In the genomic region with DNA sequence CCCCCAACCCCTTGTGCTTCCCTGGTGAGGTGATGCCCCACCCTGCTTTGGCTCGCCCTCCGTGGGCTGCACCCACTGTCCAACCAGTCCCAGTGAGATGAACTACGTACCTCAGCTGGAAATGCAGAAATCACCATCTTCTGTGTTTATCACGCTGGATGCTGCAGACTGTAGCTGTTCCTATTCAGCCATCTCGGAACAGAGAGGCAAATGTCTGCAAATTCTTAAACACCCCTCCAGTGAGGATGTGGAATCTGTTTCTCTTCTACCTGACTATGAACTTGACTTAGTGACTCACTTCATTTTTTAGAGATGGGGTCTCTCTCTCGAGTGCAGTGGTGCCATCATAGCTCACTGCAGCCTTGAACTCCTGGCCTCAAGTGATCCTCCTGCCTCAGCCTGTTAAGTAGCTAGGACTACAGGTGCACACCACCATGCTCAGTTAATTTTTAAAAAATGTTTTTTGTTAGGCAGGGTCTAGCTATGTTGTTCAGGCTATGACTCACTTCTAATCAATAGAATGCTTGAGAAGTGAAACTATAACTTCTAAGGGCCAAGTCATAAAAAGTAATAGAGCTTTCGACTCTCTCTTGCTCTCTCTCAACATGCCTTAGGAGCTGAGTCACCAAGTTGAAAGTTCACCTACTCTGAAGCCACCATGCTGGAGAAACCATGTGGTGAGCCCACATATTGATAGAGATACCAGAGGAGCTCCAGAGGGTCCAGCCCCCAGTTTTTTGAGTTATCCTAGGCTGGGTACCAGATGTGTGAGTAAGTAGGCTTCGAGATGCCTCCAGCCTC, we compare ENCODE assay signal across 10 cellular contexts. TPM values are rescaled to one million over a fixed set of nuclear protein-coding genes. Genes with fewer than 3 reads are reported as not detected.
A peak's percentile ranks its signal among the peaks of the same experiment; 100 is the strongest.
DNase-seq lines count a peak whose midpoint lies in the region; ATAC-seq and TF ChIP-seq lines count a peak whose summit lies in the region.
"Had no signal": no experiment of that assay in that cellular context is flagged by ENCODE, and none has a peak within 500 bp of the region (broad histone marks: within the 10 kb centered on the region; RNA-seq: fewer than 3 reads in every experiment).

No MANE protein-coding gene starts in this region.

- no peaks in the 10 kb centered on the region for H3K27me3 ChIP-seq in uterus

- no peaks in the 10 kb centered on the region for H3K9me3 Mint-ChIP-seq in effector memory CD8-positive, alpha-beta T cell
- no peaks in the 10 kb centered on the region for H3K9me3 Mint-ChIP-seq in type B pancreatic cell

- H3K36me3 Mint-ChIP-seq in effector memory CD8-positive, alpha-beta T cell (ENCODE audit: insufficient read depth) = no peaks in the 10 kb centered on the region
- H3K36me3 Mint-ChIP-seq in type B pancreatic cell = no peaks in the 10 kb centered on the region

- no peak overlapping the region for H3K27ac ChIP-seq in uterus
- H3K27ac ChIP-seq: VCaP had no signal

- no peaks in the 10 kb centered on the region for H3K4me1 ChIP-seq in uterus

- no peaks in the 10 kb centered on the region for H3K36me3 ChIP-seq in uterus

- peak; percentile 79 for ATAC-seq in GM21529 (IDR thresholded peaks at IDR 0.05; ENCODE audit: unreplicated experiment)
- ATAC-seq in effector memory CD8-positive, alpha-beta T cell (replicated peaks) = peak; percentile 14
- ATAC-seq: left lobe of liver had no signal

- no peaks in the 10 kb centered on the region for H3K9me3 ChIP-seq in uterus

- no peaks in the 10 kb centered on the region for H3K27me3 Mint-ChIP-seq in effector memory CD8-positive, alpha-beta T cell
- H3K27me3 Mint-ChIP-seq in type B pancreatic cell = no peaks in the 10 kb centered on the region

- no peak for TF ChIP-seq CTCF in AG09309 (IDR thresholded peaks at IDR 0.05; ENCODE audit: control insufficient read depth, insufficient read depth, low read depth, low read length, missing control alignments)
- no peak for TF ChIP-seq CTCF in NB4 (IDR thresholded peaks at IDR 0.05; ENCODE audit: low read depth, low read length)
- TF ChIP-seq CTCF in uterus (IDR thresholded peaks at IDR 0.05) = no peak
- TF ChIP-seq CTCF in type B pancreatic cell (conservative IDR thresholded peaks at IDR 0.05) = no peak

- TF ChIP-seq POLR2A in NB4 (IDR thresholded peaks at IDR 0.05; ENCODE audit: extremely low read depth, insufficient read length) (no peak), uterus (IDR thresholded peaks at IDR 0.05) (no peak)

- H3K4me1 Mint-ChIP-seq in effector memory CD8-positive, alpha-beta T cell (ENCODE audit: low read depth in 2 of 2) = peaks cover 0 to 3% of the 10 kb centered on the region in 2 donors
- H3K4me1 Mint-ChIP-seq in type B pancreatic cell (ENCODE audit: unreplicated experiment) = no peaks in the 10 kb centered on the region

- intact Hi-C loops in uterus (cut with DNase I; ENCODE audit: low total_unique reads) = no loop called here

- DNase-seq in AG09309 (ENCODE audit: low read depth) (peak; percentile 50), NB4 (ENCODE audit: low read depth) (peak; percentile 9), DMS 273 treated with DMSO at 0.1 percent for 48 hours (lab: John Stamatoyannopoulos, UW) (no peak), SK-N-DZ (ENCODE audit: low spot score) (no peak), uterus (no peak), type B pancreatic cell (ENCODE audit: extremely low spot score, unreplicated experiment) (no peak)
- DNase-seq in effector memory CD8-positive, alpha-beta T cell = no peak

- no peak overlapping the region for H3K4me3 Mint-ChIP-seq in effector memory CD8-positive, alpha-beta T cell
- no peak overlapping the region for H3K4me3 Mint-ChIP-seq in type B pancreatic cell

- H3K27ac Mint-ChIP-seq in effector memory CD8-positive, alpha-beta T cell = peak overlapping the region in 1 of 2 donors; percentile 8
- H3K27ac Mint-ChIP-seq in type B pancreatic cell = no peak overlapping the region

- H3K4me3 ChIP-seq in AG09309 (ENCODE audit: control insufficient read depth, low read depth, low read length) = no peak overlapping the region
- H3K4me3 ChIP-seq in NB4 (ENCODE audit: low read depth, low read length) = no peak overlapping the region
- no peak overlapping the region for H3K4me3 ChIP-seq in uterus

RNA-seq across cellular contexts. Expression of gene PARP14, which starts 11.5 kb away (rescaled TPM):
- 0.12 and 0.20 TPM in 2 replicates for polyA plus RNA-seq in SK-N-DZ (2014; cell fraction: cytosol; rRNA removed)
- polyA plus RNA-seq in SK-N-DZ (2014; cell fraction: nucleus; rRNA removed) = 0.11 and 0.16 TPM in 2 replicates
- 10 to 100 TPM; 32.0 to 62.2 (median 50.2) TPM for total RNA-seq in uterus
- 20.7 and 27.1 TPM in 2 replicates for total RNA-seq in type B pancreatic cell (ENCODE audit: low replicate concordance)

Comparison
In these comparisons a context has a peak if more than half of its experiments do, and no peak if none do; other contexts are left out.
1. DNase-seq: peak in AG09309 (single experiment) and NB4 (single experiment); none in effector memory CD8-positive, alpha-beta T cell (0 of 3), DMS 273 treated with DMSO at 0.1 percent for 48 hours (single experiment), SK-N-DZ (single experiment), uterus (0 of 2) and type B pancreatic cell (single experiment).